22 cellular contexts compared by ENCODE assay signal in genomic region chr7:155571581-155572345, GRCh38. TPM values are rescaled to one million over a fixed set of nuclear protein-coding genes. Genes with fewer than 3 reads are reported as not detected.
DNase-seq lines count a peak whose midpoint lies in the region; ATAC-seq and TF ChIP-seq lines count a peak whose summit lies in the region.
"Had no signal": no experiment of that assay in that cellular context is flagged by ENCODE, and none has a peak within 500 bp of the region (broad histone marks: within the 10 kb centered on the region; RNA-seq: fewer than 3 reads in every experiment).

No MANE protein-coding gene starts in this region.

- H4K20me1 ChIP-seq in mammary epithelial cell (ENCODE audit: insufficient read depth, low read length) = no peaks in the 10 kb centered on the region

- BruUV-seq in mammary epithelial cell (replicated peaks; lab: Mats Ljungman, UMichigan) = no TSS peak
- no TSS peak for BruUV-seq in MCF 10A (replicated peaks; lab: Mats Ljungman, UMichigan)

- no peak for ATAC-seq in HG02798 (IDR thresholded peaks at IDR 0.05; ENCODE audit: poor library complexity, unreplicated experiment)
- ATAC-seq: SK-N-SH treated with all-trans-retinoic acid at 6 μM for 48 hours had no signal

- CTCF ChIA-PET in mammary epithelial cell (lab: Charles Lee; ENCODE audit: low non-redundant PET) = no interaction called here
- CTCF ChIA-PET in MCF 10A (lab: Yijun Ruan, JAX) = interaction anchor here (0.6 kb wide), 1 partner anchor 191 kb away, joined by 4 read pairs; no protein-coding TSS in a partner anchor

- no peak overlapping the region for H3K4me3 Mint-ChIP-seq in MCF 10A (ENCODE audit: unreplicated experiment)
- H3K4me3 Mint-ChIP-seq: CD4-positive, alpha-beta T cell had no signal

- POLR2A ChIA-PET in MCF 10A (lab: Yijun Ruan, JAX) = no interaction called here

- WGBS in mammary epithelial cell (ENCODE audit: low coverage, missing lambda C conversion rate) = 53% methylated on average over 11 of the region's 11 CpGs

- H3K79me2 ChIP-seq in mammary epithelial cell (ENCODE audit: insufficient read depth, low read length) = no peaks in the 10 kb centered on the region

- TF ChIP-seq CTCF in mammary epithelial cell (conservative IDR thresholded peaks at IDR 0.05 in 1 of 2, IDR thresholded peaks at IDR 0.05 in 1 of 2; ENCODE audit: extremely low read depth in 1 of 2, insufficient read depth in 1 of 2, low read depth in 1 of 2, low read length in 2 of 2) = peak; percentile 5 to 29
- TF ChIP-seq CTCF in MCF 10A (IDR thresholded peaks at IDR 0.05; ENCODE audit: unreplicated experiment) = no peak
- 0 out of 2 replicates have a peak, but pooled peaks have one; percentile 15 for TF ChIP-seq CTCF in WERI-Rb-1 (IDR thresholded peaks at IDR 0.05; ENCODE audit: low read depth, low read length)

- H3K27me3 ChIP-seq in mammary epithelial cell (ENCODE audit: insufficient read depth, low read length) = peaks cover 5% of the 10 kb centered on the region
- H3K27me3 ChIP-seq in WERI-Rb-1 (ENCODE audit: insufficient read depth, low read depth, severe bottlenecking) = no peaks in the 10 kb centered on the region
- H3K27me3 ChIP-seq: BE2C had no signal

- in situ Hi-C loops in mammary epithelial cell (cut with MboI; ENCODE audit: low sequenced_read_pairs in 2 of 2) = no loop called here

- no peak for DNase-seq in mammary epithelial cell
- no peak for DNase-seq in MCF 10A (ENCODE audit: unreplicated experiment)
- DNase-seq in WERI-Rb-1 = no peak
- peak; percentile 16 for DNase-seq in left kidney (ENCODE audit: low read depth, low spot score)
- DNase-seq in retina = no peak
- no peak for DNase-seq in MV-4-11 (lab: John Stamatoyannopoulos, UW)
- DNase-seq in GM19240 (ENCODE audit: insufficient read length, low spot score) = no peak
- DNase-seq: BE2C; Caco-2; CD4-positive, alpha-beta T cell; GOT3; NCI-H1092; NCI-H1436 treated with DMSO at 0.1 percent for 48 hours; NCI-H2029; OCI-M1; SHP77 treated with DMSO at 0.1 percent for 48 hours had no signal

- H3K36me3 Mint-ChIP-seq in MCF 10A (ENCODE audit: insufficient read depth, unreplicated experiment) = peaks cover 4% of the 10 kb centered on the region

- H3K27ac Mint-ChIP-seq in MCF 10A (ENCODE audit: low read depth, unreplicated experiment) = no peak overlapping the region
- H3K27ac Mint-ChIP-seq: CD4-positive, alpha-beta T cell had no signal

- intact Hi-C loops in mammary epithelial cell (cut with micrococcal nuclease) = no loop called here
- intact Hi-C loops in MCF 10A (cut with micrococcal nuclease) = no loop called here

- no peak overlapping the region for H3K4me3 ChIP-seq in mammary epithelial cell (replicated peaks in 1 of 3; ENCODE audit: insufficient read depth in 1 of 3, low read depth in 2 of 3, low read length in 3 of 3)
- H3K4me3 ChIP-seq in WERI-Rb-1 (ENCODE audit: low read depth, low read length) = no peak overlapping the region

- no peaks in the 10 kb centered on the region for H3K4me1 ChIP-seq in mammary epithelial cell (ENCODE audit: insufficient read depth, low read length)
- H3K4me1 ChIP-seq: BE2C had no signal

- H3K4me1 Mint-ChIP-seq in MCF 10A (ENCODE audit: insufficient read depth, unreplicated experiment) = no peaks in the 10 kb centered on the region

- peaks cover 24% of the 10 kb centered on the region for H3K27me3 Mint-ChIP-seq in MCF 10A (ENCODE audit: insufficient read depth, unreplicated experiment)

- no peak overlapping the region for H3K27ac ChIP-seq in mammary epithelial cell (ENCODE audit: insufficient read depth, low read depth, low read length)
- no peak overlapping the region for H3K27ac ChIP-seq in WERI-Rb-1
- H3K27ac ChIP-seq: KMS-11 had no signal

- no peaks in the 10 kb centered on the region for H3K36me3 ChIP-seq in mammary epithelial cell (ENCODE audit: insufficient read depth, low read length)
- no peaks in the 10 kb centered on the region for H3K36me3 ChIP-seq in WERI-Rb-1
- H3K36me3 ChIP-seq: BE2C had no signal

- H3K9ac ChIP-seq in mammary epithelial cell (ENCODE audit: insufficient read depth, low read length) = no peak overlapping the region
- H3K9ac ChIP-seq: KMS-11 had no signal

- H3K9me3 ChIP-seq in mammary epithelial cell (replicated peaks; ENCODE audit: insufficient read depth, low read length) (no peaks in the 10 kb centered on the region), WERI-Rb-1 (ENCODE audit: severe bottlenecking) (no peaks in the 10 kb centered on the region)
- H3K9me3 ChIP-seq: BE2C, Caco-2 had no signal

- dilution Hi-C loops in mammary epithelial cell (cut with HindIII; ENCODE audit: low sequenced_read_pairs) = no loop called here

- H3K4me2 ChIP-seq in mammary epithelial cell (ENCODE audit: insufficient read depth, low read depth, low read length) = no peak overlapping the region
- H3K4me2 ChIP-seq: KMS-11 had no signal

- H2AFZ ChIP-seq in mammary epithelial cell (ENCODE audit: low read depth, low read length) = no peak overlapping the region

- no peaks in the 10 kb centered on the region for H3K9me3 Mint-ChIP-seq in MCF 10A (ENCODE audit: unreplicated experiment)
- H3K9me3 Mint-ChIP-seq: CD4-positive, alpha-beta T cell had no signal

RNA-seq across cellular contexts. Expression of gene CNPY1, which starts 25.4 kb away (rescaled TPM):
- total RNA-seq in mammary epithelial cell = not detected
- not detected for polyA plus RNA-seq in mammary epithelial cell
- not detected for polyA minus RNA-seq in mammary epithelial cell
- total RNA-seq in MCF 10A (2022) = not detected in 2 replicates
- total RNA-seq: A172; Caco-2; CD4-positive, alpha-beta T cell; M059J; NCI-H460 had no signal
